In the genomic region with DNA sequence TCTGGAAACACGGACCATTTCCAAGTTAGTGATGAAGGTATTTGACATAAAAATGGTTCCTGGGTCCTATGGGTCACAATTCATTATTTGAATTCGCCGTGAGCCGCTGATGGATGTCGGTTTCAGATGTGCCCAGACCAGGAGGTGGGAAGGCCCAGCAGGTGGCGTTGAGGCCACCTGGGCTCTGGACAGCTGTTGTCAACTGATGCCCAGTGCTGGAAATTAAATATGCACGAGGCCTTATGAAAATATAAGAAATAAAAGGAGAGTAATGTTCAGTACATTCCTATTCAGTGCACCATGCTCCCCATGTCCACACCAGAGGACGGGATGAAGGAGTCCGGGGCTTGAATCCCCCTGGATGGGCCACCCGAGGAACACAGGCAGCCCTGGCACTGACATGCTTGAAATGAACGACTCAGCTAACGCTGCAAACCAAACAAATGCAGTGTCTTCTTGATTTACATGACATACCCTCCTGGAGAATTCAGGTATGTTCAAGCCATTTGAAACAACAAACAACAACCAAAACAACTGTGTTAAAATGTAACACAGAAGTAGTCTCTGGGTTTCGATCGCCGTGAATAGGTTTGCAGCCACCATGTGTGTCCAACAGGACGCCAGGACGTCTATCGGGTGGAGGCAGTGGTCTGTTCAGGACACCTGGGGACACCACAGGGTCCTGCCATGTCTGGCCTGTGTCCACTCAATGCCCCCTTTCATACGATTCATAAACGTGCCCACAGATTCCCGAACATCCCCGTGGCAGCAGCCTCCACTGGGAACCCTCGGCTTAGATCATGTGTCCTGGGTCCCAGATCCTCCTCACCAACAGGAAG, we compare ENCODE assay signal across 2 cellular contexts.
TF ChIP-seq lines count a peak whose summit lies in the region.

No MANE protein-coding gene starts in this region.

TF ChIP-seq in GM12878, 131 proteins besides CTCF, POLR2A, EP300 and RAD21:
- TF ChIP-seq MTA2 (IDR thresholded peaks at IDR 0.05; ENCODE audit: low read depth) (no peak), ZNF384 (IDR thresholded peaks at IDR 0.05; ENCODE audit: borderline replicate concordance, low read depth, low read length) (no peak), SPI1 (IDR thresholded peaks at IDR 0.05; ENCODE audit: borderline replicate concordance, insufficient read depth, low read depth, low read length) (no peak), LARP7 (IDR thresholded peaks at IDR 0.05) (0 out of 2 replicates have a peak, but pooled peaks have one; percentile 20), TBL1XR1 (IDR thresholded peaks at IDR 0.05; ENCODE audit: low read depth, low read length) (no peak), NR2F1 (conservative IDR thresholded peaks at IDR 0.05) (0 out of 2 replicates have a peak, but pooled peaks have one; percentile 31), PAX5 (IDR thresholded peaks at IDR 0.05; ENCODE audit: borderline replicate concordance, low read depth, low read length) (no peak)
- TF ChIP-seq, protein P1, sequence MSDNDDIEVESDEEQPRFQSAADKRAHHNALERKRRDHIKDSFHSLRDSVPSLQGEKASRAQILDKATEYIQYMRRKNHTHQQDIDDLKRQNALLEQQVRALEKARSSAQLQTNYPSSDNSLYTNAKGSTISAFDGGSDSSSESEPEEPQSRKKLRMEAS (IDR thresholded peaks at IDR 0.05; ENCODE audit: low read depth, low read length) = no peak

TF ChIP-seq in neural cell, 6 proteins besides CTCF, POLR2A, EP300 and RAD21:
- TF ChIP-seq, protein P2, sequence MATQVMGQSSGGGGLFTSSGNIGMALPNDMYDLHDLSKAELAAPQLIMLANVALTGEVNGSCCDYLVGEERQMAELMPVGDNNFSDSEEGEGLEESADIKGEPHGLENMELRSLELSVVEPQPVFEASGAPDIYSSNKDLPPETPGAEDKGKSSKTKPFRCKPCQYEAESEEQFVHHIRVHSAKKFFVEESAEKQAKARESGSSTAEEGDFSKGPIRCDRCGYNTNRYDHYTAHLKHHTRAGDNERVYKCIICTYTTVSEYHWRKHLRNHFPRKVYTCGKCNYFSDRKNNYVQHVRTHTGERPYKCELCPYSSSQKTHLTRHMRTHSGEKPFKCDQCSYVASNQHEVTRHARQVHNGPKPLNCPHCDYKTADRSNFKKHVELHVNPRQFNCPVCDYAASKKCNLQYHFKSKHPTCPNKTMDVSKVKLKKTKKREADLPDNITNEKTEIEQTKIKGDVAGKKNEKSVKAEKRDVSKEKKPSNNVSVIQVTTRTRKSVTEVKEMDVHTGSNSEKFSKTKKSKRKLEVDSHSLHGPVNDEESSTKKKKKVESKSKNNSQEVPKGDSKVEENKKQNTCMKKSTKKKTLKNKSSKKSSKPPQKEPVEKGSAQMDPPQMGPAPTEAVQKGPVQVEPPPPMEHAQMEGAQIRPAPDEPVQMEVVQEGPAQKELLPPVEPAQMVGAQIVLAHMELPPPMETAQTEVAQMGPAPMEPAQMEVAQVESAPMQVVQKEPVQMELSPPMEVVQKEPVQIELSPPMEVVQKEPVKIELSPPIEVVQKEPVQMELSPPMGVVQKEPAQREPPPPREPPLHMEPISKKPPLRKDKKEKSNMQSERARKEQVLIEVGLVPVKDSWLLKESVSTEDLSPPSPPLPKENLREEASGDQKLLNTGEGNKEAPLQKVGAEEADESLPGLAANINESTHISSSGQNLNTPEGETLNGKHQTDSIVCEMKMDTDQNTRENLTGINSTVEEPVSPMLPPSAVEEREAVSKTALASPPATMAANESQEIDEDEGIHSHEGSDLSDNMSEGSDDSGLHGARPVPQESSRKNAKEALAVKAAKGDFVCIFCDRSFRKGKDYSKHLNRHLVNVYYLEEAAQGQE (IDR thresholded peaks at IDR 0.05; ENCODE audit: borderline replicate concordance) = no peak
- no peak for TF ChIP-seq MXI1 (conservative IDR thresholded peaks at IDR 0.05; ENCODE audit: poor library complexity, severe bottlenecking)
- no peak for TF ChIP-seq TAF1 (IDR thresholded peaks at IDR 0.05; ENCODE audit: low read depth)
- no peak for TF ChIP-seq POLR2AphosphoS5 (IDR thresholded peaks at IDR 0.05)
- TF ChIP-seq EZH2 (IDR thresholded peaks at IDR 0.05; ENCODE audit: borderline replicate concordance, insufficient read depth, low read length, poor library complexity, severe bottlenecking) = no peak
- no peak for TF ChIP-seq SMC3 (conservative IDR thresholded peaks at IDR 0.05; ENCODE audit: poor library complexity)
